11 cellular contexts compared by ENCODE assay signal in genomic region chr17:44205962-44206824, GRCh38. TPM values are rescaled to one million over a fixed set of nuclear protein-coding genes. Genes with fewer than 3 reads are reported as not detected.
DNase-seq lines count a peak whose midpoint lies in the region; ATAC-seq, FAIRE-seq and TF ChIP-seq lines count a peak whose summit lies in the region.
"Had no signal": no experiment of that assay in that cellular context is flagged by ENCODE, and none has a peak within 500 bp of the region (broad histone marks: within the 10 kb centered on the region; RNA-seq: fewer than 3 reads in every experiment).

No MANE protein-coding gene starts in this region.

- no peak overlapping the region for H2AFZ ChIP-seq in GM23338

- H3K79me1 ChIP-seq in mesendoderm (ENCODE audit: low read length) = peaks cover 3% of the 10 kb centered on the region

- H3K27me3 Mint-ChIP-seq in CD4-positive, alpha-beta T cell = no peaks in the 10 kb centered on the region
- peaks cover 21% of the 10 kb centered on the region for H3K27me3 Mint-ChIP-seq in GM23338 (ENCODE audit: insufficient read depth, low read depth, poor library complexity)
- H3K27me3 Mint-ChIP-seq in activated naive CD8-positive, alpha-beta T cell = no peaks in the 10 kb centered on the region

- H4K5ac ChIP-seq in mesendoderm (ENCODE audit: low read length) = no peak overlapping the region

- peak overlapping the region; percentile 1 for H3K27ac ChIP-seq in CD4-positive, alpha-beta T cell (ENCODE audit: low read depth, low read length)
- H3K27ac ChIP-seq in GM23338 (ENCODE audit: low read depth) (peak overlapping the region; percentile 76; the same call in 1 of the 2 replicates), mesendoderm (ENCODE audit: low read depth, low read length) (no peak overlapping the region)

- peaks cover 17% of the 10 kb centered on the region for H3K36me3 ChIP-seq in GM23338 (ENCODE audit: insufficient read depth)
- H3K36me3 ChIP-seq in mesendoderm (ENCODE audit: control insufficient read depth, insufficient read depth, low read length) = peaks cover 6% of the 10 kb centered on the region

- H3K79me2 ChIP-seq in GM23338 (replicated peaks; ENCODE audit: insufficient read depth) = no peaks in the 10 kb centered on the region
- no peaks in the 10 kb centered on the region for H3K79me2 ChIP-seq in mesendoderm (ENCODE audit: control insufficient read depth, insufficient read depth, low read length)

- no peaks in the 10 kb centered on the region for H3K9me3 Mint-ChIP-seq in CD4-positive, alpha-beta T cell
- no peaks in the 10 kb centered on the region for H3K9me3 Mint-ChIP-seq in GM23338
- no peaks in the 10 kb centered on the region for H3K9me3 Mint-ChIP-seq in activated naive CD8-positive, alpha-beta T cell (ENCODE audit: low read depth)

- H3F3A ChIP-seq in GM23338 (replicated peaks; ENCODE audit: low read depth) = peaks cover 27% of the 10 kb centered on the region

- no peaks in the 10 kb centered on the region for H3K27me3 ChIP-seq in CD4-positive, alpha-beta T cell (ENCODE audit: control insufficient read depth, insufficient read depth, low read length)
- H3K27me3 ChIP-seq in GM23338 (ENCODE audit: insufficient read depth) = no peaks in the 10 kb centered on the region
- no peaks in the 10 kb centered on the region for H3K27me3 ChIP-seq in mesendoderm (ENCODE audit: insufficient read depth, low read length, poor library complexity)

- no peak overlapping the region for H2BK120ac ChIP-seq in mesendoderm (ENCODE audit: low read depth, low read length)

- H3K9ac ChIP-seq in mesendoderm (ENCODE audit: low read length) = no peak overlapping the region

- FAIRE-seq in RCC 7860 (lab: Jason Lieb, UNC) = no peak

- intact Hi-C loops in CD4-positive, alpha-beta T cell (cut with DNase I, micrococcal nuclease) = no loop called here

- POLR2A ChIA-PET in CD4-positive, alpha-beta T cell (lab: Charles Lee) = interaction anchor here (1.2 to 3.1 kb wide), 4 partner anchors 11 to 121 kb away, joined by 4 to 21 read pairs (median 8); partner anchors contain the start of gene UBTF

- H2BK15ac ChIP-seq in mesendoderm (replicated peaks; ENCODE audit: low read depth) = no peak overlapping the region

- H3K23ac ChIP-seq in mesendoderm (ENCODE audit: low read length) = no peak overlapping the region

- CTCF ChIA-PET in CD4-positive, alpha-beta T cell (lab: Charles Lee) = interaction anchor here (0.8 kb wide), 1 partner anchor 125 kb away, joined by 4 read pairs; no protein-coding TSS in a partner anchor

- no peak overlapping the region for H2BK5ac ChIP-seq in mesendoderm (ENCODE audit: low read length)

- peak overlapping the region; percentile 44 for H3K27ac Mint-ChIP-seq in CD4-positive, alpha-beta T cell
- H3K27ac Mint-ChIP-seq in GM23338 = peak overlapping the region; percentile 6; the same call in 1 of the 2 replicates
- peak overlapping the region; percentile 12 for H3K27ac Mint-ChIP-seq in activated naive CD8-positive, alpha-beta T cell

- no CpG with 5 or more reads among the region's 13 CpGs for WGBS in mesendoderm (ENCODE audit: extremely low coverage, insufficient coverage, low lambda C conversion rate)

- no peak overlapping the region for H3K18ac ChIP-seq in mesendoderm (ENCODE audit: low read length)

- H3K4me2 ChIP-seq in GM23338 (no peak overlapping the region; the same call in 1 of the 2 replicates), mesendoderm (ENCODE audit: low read length) (no peak overlapping the region)

- no peak for DNase-seq in CD4-positive, alpha-beta T cell
- DNase-seq in GM23338 (ENCODE audit: low spot score) (peak; percentile 49), mesendoderm (peak; percentile 37), RCC 7860 (ENCODE audit: low spot score) (no peak), COLO829 (ENCODE audit: low spot score) (no peak)
- DNase-seq in stimulated activated naive CD4-positive, alpha-beta T cell treated with Interleukin-2 at 50 U/mL for 16 hours (lab: John Stamatoyannopoulos, UW) = no peak
- DNase-seq: left colon, NCI-H510A treated with DMSO at 0.1 percent for 48 hours had no signal

- H3K4me1 Mint-ChIP-seq in CD4-positive, alpha-beta T cell (ENCODE audit: low read depth) = peaks cover 38% of the 10 kb centered on the region
- H3K4me1 Mint-ChIP-seq in GM23338 = peaks cover 37% of the 10 kb centered on the region
- peaks cover 50% of the 10 kb centered on the region for H3K4me1 Mint-ChIP-seq in activated naive CD8-positive, alpha-beta T cell (ENCODE audit: low read depth)

- TF ChIP-seq CTCF in CD4-positive, alpha-beta T cell (IDR thresholded peaks at IDR 0.05) = peak; percentile 12
- peak; percentile 37 to 49 for TF ChIP-seq CTCF in GM23338 (conservative IDR thresholded peaks at IDR 0.05; ENCODE audit: low read depth in 2 of 2)

- no peak overlapping the region for H2AK5ac ChIP-seq in mesendoderm (ENCODE audit: low read length)

- peaks cover 51% of the 10 kb centered on the region for H3K36me3 Mint-ChIP-seq in CD4-positive, alpha-beta T cell (ENCODE audit: low read depth)
- peaks cover 47% of the 10 kb centered on the region for H3K36me3 Mint-ChIP-seq in GM23338 (ENCODE audit: low read depth)
- peaks cover 3% of the 10 kb centered on the region for H3K36me3 Mint-ChIP-seq in activated naive CD8-positive, alpha-beta T cell

- H3K4ac ChIP-seq in mesendoderm (ENCODE audit: low read depth, low read length) = no peak overlapping the region

- H3K4me3 ChIP-seq in GM23338 (no peak overlapping the region), mesendoderm (ENCODE audit: low read length) (no peak overlapping the region)

- peak overlapping the region; percentile 34 for H3K4me3 Mint-ChIP-seq in CD4-positive, alpha-beta T cell
- no peak overlapping the region for H3K4me3 Mint-ChIP-seq in GM23338
- no peak overlapping the region for H3K4me3 Mint-ChIP-seq in activated naive CD8-positive, alpha-beta T cell

- peaks cover 15% of the 10 kb centered on the region for H4K20me1 ChIP-seq in GM23338 (replicated peaks; ENCODE audit: insufficient read depth)

- no peaks in the 10 kb centered on the region for H3K9me3 ChIP-seq in CD4-positive, alpha-beta T cell (ENCODE audit: control insufficient read depth, low read length)

- ATAC-seq in CD4-positive, alpha-beta T cell (ENCODE audit: poor library complexity) = no peak
- no peak for ATAC-seq in GM23338
- no peak for ATAC-seq in GM21381 (IDR thresholded peaks at IDR 0.05; ENCODE audit: unreplicated experiment)
- ATAC-seq: left colon had no signal

- no peaks in the 10 kb centered on the region for H3K9me2 ChIP-seq in GM23338 (ENCODE audit: insufficient read depth)

- no peak overlapping the region for H4K8ac ChIP-seq in mesendoderm (ENCODE audit: low read depth, low read length)

- H3K4me1 ChIP-seq in GM23338 (ENCODE audit: insufficient read depth) (peaks cover 20% of the 10 kb centered on the region), mesendoderm (ENCODE audit: control insufficient read depth, low read depth, low read length) (no peaks in the 10 kb centered on the region)

- no peak overlapping the region for H3K56ac ChIP-seq in mesendoderm (ENCODE audit: low read length)

TF ChIP-seq in GM23338, 12 proteins besides CTCF, POLR2A, EP300 and RAD21 (continues in another document):
- no peak for TF ChIP-seq ZNF331 (CRISPR knock-in tag; IDR thresholded peaks at IDR 0.05; ENCODE audit: low read depth)
- no peak for TF ChIP-seq REST (IDR thresholded peaks at IDR 0.05; ENCODE audit: unreplicated experiment)
- TF ChIP-seq CREB1 (CRISPR knock-in tag; IDR thresholded peaks at IDR 0.05; ENCODE audit: low read depth) = no peak
- TF ChIP-seq EZH2 (IDR thresholded peaks at IDR 0.05; ENCODE audit: low read depth, unreplicated experiment) = no peak
- TF ChIP-seq ZNF114 (CRISPR knock-in tag; IDR thresholded peaks at IDR 0.05) = no peak

RNA-seq across cellular contexts. Expression of gene ATXN7L3, which starts 6.5 kb away (rescaled TPM):
- total RNA-seq in CD4-positive, alpha-beta T cell = 10 to 100 TPM; 85.2 to 99.2 TPM
- total RNA-seq in GM23338 (2014; rRNA removed; shearing (Covaris generic)) = 79.3 and 95.0 TPM in 2 replicates
- 20.3 and 20.6 TPM in 2 replicates for polyA plus RNA-seq in GM23338 (2016; fragmentation: Nextera tagmentation; extraction: Ambion mirVana)
- 48.5 TPM for polyA plus RNA-seq in mesendoderm (2013, experiment 1 of 2)
- polyA plus RNA-seq in mesendoderm (2013, experiment 2 of 2) = 47.5 TPM

RNA-seq across cellular contexts. Expression of gene UBTF, which starts 13.3 kb away (rescaled TPM):
- total RNA-seq in CD4-positive, alpha-beta T cell = 100 to 1,000 TPM; 148 to 158 TPM
- 62.2 and 78.8 TPM in 2 replicates for total RNA-seq in GM23338 (2014; rRNA removed; shearing (Covaris generic))
- polyA plus RNA-seq in GM23338 (2016; fragmentation: Nextera tagmentation; extraction: Ambion mirVana) = 27.0 and 29.9 TPM in 2 replicates
- 78.1 TPM for polyA plus RNA-seq in mesendoderm (2013, experiment 1 of 2)
- 78.4 TPM for polyA plus RNA-seq in mesendoderm (2013, experiment 2 of 2)

RNA-seq across cellular contexts. Expression of gene TMUB2, which starts 19.4 kb away (rescaled TPM):
- 10 to 100 TPM; 33.3 to 34.8 TPM for total RNA-seq in CD4-positive, alpha-beta T cell
- 15.9 and 20.8 TPM in 2 replicates for total RNA-seq in GM23338 (2014; rRNA removed; shearing (Covaris generic))
- polyA plus RNA-seq in GM23338 (2016; fragmentation: Nextera tagmentation; extraction: Ambion mirVana) = 16.5 and 17.0 TPM in 2 replicates
- polyA plus RNA-seq in mesendoderm (2013, experiment 1 of 2) = 11.7 TPM
- 11.4 TPM for polyA plus RNA-seq in mesendoderm (2013, experiment 2 of 2)

RNA-seq across cellular contexts. Expression of gene ASB16, which starts 35.7 kb away (rescaled TPM):
- total RNA-seq in CD4-positive, alpha-beta T cell = under 1 TPM in 1 of 2 experiments, not detected in 1; 0.11 TPM
- not detected in 2 replicates for total RNA-seq in GM23338 (2014; rRNA removed; shearing (Covaris generic))
- polyA plus RNA-seq in GM23338 (2016; fragmentation: Nextera tagmentation; extraction: Ambion mirVana) = 0.21 and 0.47 TPM in 2 replicates
- polyA plus RNA-seq in mesendoderm (2013, experiment 1 of 2) = not detected
- not detected for polyA plus RNA-seq in mesendoderm (2013, experiment 2 of 2)
- total RNA-seq: renal cortical epithelial cell had no signal

Comparison
In these comparisons a context has a peak if more than half of its experiments do, and no peak if none do; other contexts are left out.
1. DNase-seq: peak in GM23338 (single experiment) and mesendoderm (single experiment); none in CD4-positive, alpha-beta T cell (0 of 10), RCC 7860 (single experiment), stimulated activated naive CD4-positive, alpha-beta T cell treated with Interleukin-2 at 50 U/mL for 16 hours (single experiment) and COLO829 (single experiment).
2. Peak in every context shown above with its lines, with median percentiles within 50 percentile points of each other: H3K27ac Mint-ChIP-seq.